19 cellular contexts compared by ENCODE assay signal in the genomic region with DNA sequence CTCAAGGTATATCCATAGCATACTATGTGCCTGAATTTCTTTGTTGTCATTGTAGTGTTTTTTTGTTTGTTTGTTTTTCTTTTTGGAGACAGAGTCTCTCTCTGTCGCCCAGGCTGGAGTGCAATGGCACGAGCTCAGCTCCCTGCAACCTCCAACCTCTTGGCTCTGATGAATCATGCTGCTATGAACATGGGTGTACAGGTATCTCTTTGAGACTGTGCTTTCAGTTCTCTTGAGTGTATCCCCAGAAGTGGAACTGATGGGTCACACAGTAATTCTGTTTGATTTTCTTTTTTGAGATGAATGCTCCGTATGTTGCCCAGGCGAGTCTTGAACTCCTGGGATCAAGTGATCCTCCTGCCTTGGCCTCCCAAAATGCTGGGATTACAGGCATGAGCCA.
"Had no signal": no experiment of that assay in that cellular context is flagged by ENCODE, and none has a peak within 500 bp of the region (broad histone marks: within the 10 kb centered on the region; RNA-seq: fewer than 3 reads in every experiment).

No MANE protein-coding gene starts in this region.

- DNase-seq: KBM-7, MG63, NCI-H1092, NCI-H1105 treated with DMSO at 0.1 percent for 48 hours, NCI-H1417 treated with DMSO at 0.1 percent for 48 hours, NCI-H146, NCI-H1694 treated with DMSO at 0.1 percent for 48 hours, NCI-H1930, NCI-H2081, NCI-H2107, NCI-H2227 treated with DMSO at 0.1 percent for 48 hours, NCI-H524, NCI-H526 treated with DMSO at 0.1 percent for 48 hours, NCI-H774, RPMI8226, SHP77 treated with DMSO at 0.1 percent for 48 hours, SJCRH30 had no signal

- H3K4me3 ChIP-seq: MG63, SJCRH30 had no signal

- FAIRE-seq: RCC 7860 had no signal

- H3K27me3 ChIP-seq: MG63, SJCRH30 had no signal

- ATAC-seq: Right ventricle myocardium inferior had no signal

- H3K4me1 ChIP-seq: SJCRH30 had no signal

- H3K27ac ChIP-seq: SJCRH30 had no signal
